Comparison of ENCODE assay signal across 10 cellular contexts in the genomic region with DNA sequence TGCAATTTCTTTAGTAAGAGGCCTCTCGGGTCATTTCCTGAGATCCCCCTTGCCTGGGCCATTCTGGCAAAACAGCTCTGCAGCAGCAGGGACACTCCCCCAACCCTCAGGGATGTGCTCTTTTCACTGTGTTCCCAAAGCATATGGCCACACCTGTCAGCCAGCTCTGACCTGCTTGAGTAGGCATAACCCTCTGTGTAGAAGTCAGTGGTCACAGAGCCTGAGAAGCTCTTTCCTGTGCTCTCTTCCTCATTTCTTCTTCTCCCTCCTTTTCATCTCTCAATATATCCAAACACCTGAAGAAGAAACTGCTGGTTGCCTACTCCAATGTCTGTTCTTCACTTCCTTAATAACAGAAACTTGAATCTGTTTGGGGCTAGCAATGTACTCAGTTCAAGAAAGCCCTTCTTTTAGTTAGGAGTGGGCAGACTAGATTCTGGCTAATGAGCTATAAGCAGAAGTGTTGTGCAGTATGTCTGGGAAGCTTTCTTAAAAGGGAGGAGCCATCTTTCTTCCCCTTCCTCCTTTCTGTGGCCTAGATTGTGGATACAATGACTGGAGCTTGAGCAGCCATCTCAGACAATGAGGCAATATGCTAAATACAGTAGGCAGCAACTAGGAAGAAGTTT.
DNase-seq lines count a peak whose midpoint lies in the region; ATAC-seq, FAIRE-seq and TF ChIP-seq lines count a peak whose summit lies in the region.
"Had no signal": no experiment of that assay in that cellular context is flagged by ENCODE, and none has a peak within 500 bp of the region (broad histone marks: within the 10 kb centered on the region; RNA-seq: fewer than 3 reads in every experiment).

No MANE protein-coding gene starts in this region.

- TF ChIP-seq CTCF in HL-60 (IDR thresholded peaks at IDR 0.05; ENCODE audit: insufficient read depth, low read length): no peak

- no peak for TF ChIP-seq POLR2A in GM12892 (IDR thresholded peaks at IDR 0.05; ENCODE audit: low read depth, low read length)

- peak; percentile 64 for FAIRE-seq in GM12892 (lab: Jason Lieb, UNC)

- no peak overlapping the region for H3K4me3 ChIP-seq in HL-60 (replicated peaks; ENCODE audit: insufficient read depth, low read length)
- H3K4me3 ChIP-seq: ascending aorta had no signal

- intact Hi-C loops in cardiac septum (cut with DNase I): no loop called here

- ATAC-seq in GM21737 (IDR thresholded peaks at IDR 0.05; ENCODE audit: unreplicated experiment) (peak; percentile 90), HG02938 (IDR thresholded peaks at IDR 0.05; ENCODE audit: unreplicated experiment) (no peak)

- H3K27ac ChIP-seq in HL-60 (replicated peaks): peak overlapping the region; percentile 46
- H3K27ac ChIP-seq: ascending aorta had no signal

- no peak for DNase-seq in GM12892 (ENCODE audit: insufficient read length)
- DNase-seq in HL-60 (ENCODE audit: low read depth in 1 of 2, low spot score in 1 of 2): peak; percentile 55
- DNase-seq in cardiac septum (ENCODE audit: low spot score): peak; percentile 26
- no peak for DNase-seq in cerebellum (ENCODE audit: low spot score)
- no peak for DNase-seq in activated effector memory CD4-positive, alpha-beta T cell treated with anti-CD3 and anti-CD28 coated beads, Interleukin-2, amount 50 U/mL, for 16 hours
- no peak for DNase-seq in T-helper 2 cell
- DNase-seq: CD4-positive, CD25-positive, alpha-beta regulatory T cell had no signal

- H3K27me3 ChIP-seq in HL-60 (ENCODE audit: insufficient read depth, poor library complexity, severe bottlenecking): no peaks in the 10 kb centered on the region

Comparison
In these comparisons a context has a peak if more than half of its experiments do, and no peak if none do; other contexts are left out.
1. DNase-seq: peak in HL-60 (2 of 2) and cardiac septum (single experiment); none in GM12892 (single experiment), cerebellum (single experiment), activated effector memory CD4-positive, alpha-beta T cell treated with anti-CD3 and anti-CD28 coated beads, Interleukin-2, amount 50 U/mL, for 16 hours (single experiment) and T-helper 2 cell (0 of 5).